9 cellular contexts compared by ENCODE assay signal in genomic region chr2:215979615-215980014, GRCh38. TPM values are rescaled to one million over a fixed set of nuclear protein-coding genes. Genes with fewer than 3 reads are reported as not detected.
DNase-seq lines count a peak whose midpoint lies in the region; ATAC-seq and TF ChIP-seq lines count a peak whose summit lies in the region.
"Had no signal": no experiment of that assay in that cellular context is flagged by ENCODE, and none has a peak within 500 bp of the region (broad histone marks: within the 10 kb centered on the region; RNA-seq: fewer than 3 reads in every experiment).

No MANE protein-coding gene starts in this region.

- no peak overlapping the region for H3K27ac ChIP-seq in adrenal gland

- no peaks in the 10 kb centered on the region for H3K27me3 ChIP-seq in adrenal gland

- TF ChIP-seq POLR2A in adrenal gland (IDR thresholded peaks at IDR 0.05), result no peak

- H3K9me3 ChIP-seq in adrenal gland (replicated peaks in 1 of 3), result no peaks in the 10 kb centered on the region

- H3K4me1 ChIP-seq in adrenal gland (replicated peaks in 1 of 2), result peaks cover 0 to 5% of the 10 kb centered on the region in 2 donors

- H3K36me3 ChIP-seq in adrenal gland (replicated peaks in 1 of 2), result no peaks in the 10 kb centered on the region

- WGBS in adrenal gland, 4 donors, result 61 to 70% (median 67%) methylated on average over 2 of the region's 2 CpGs

- no peak for TF ChIP-seq CTCF in adrenal gland (IDR thresholded peaks at IDR 0.05)

- H3K4me3 ChIP-seq in adrenal gland, result no peak overlapping the region

- intact Hi-C loops in adrenal gland (cut with DNase I), result no loop called here
- intact Hi-C loops in left cardiac atrium (cut with DNase I), result no loop called here

- ATAC-seq in GM18498 (IDR thresholded peaks at IDR 0.05; ENCODE audit: unreplicated experiment), result peak; percentile 46
- peak; percentile 49 for ATAC-seq in GM19452 (IDR thresholded peaks at IDR 0.05; ENCODE audit: unreplicated experiment)
- peak; percentile 38 for ATAC-seq in HG03108 (IDR thresholded peaks at IDR 0.05; ENCODE audit: unreplicated experiment)
- no peak for ATAC-seq in left cardiac atrium

- DNase-seq in amniotic epithelial cell (ENCODE audit: low read depth) (peak; percentile 5), adrenal gland (no peak), kidney tubule cell (ENCODE audit: low spot score) (no peak), NCI-H345 (lab: John Stamatoyannopoulos, UW) (no peak), left cardiac atrium (no peak)
- DNase-seq: NCI-H2107 had no signal

RNA-seq across cellular contexts. Expression of gene MREG, which starts 33.7 kb away (rescaled TPM):
- 10 to 100 TPM in 3 of 8 donors, 1 to 10 TPM in 5; 4.2 to 14.4 (median 6.3) TPM for total RNA-seq in adrenal gland
- 1 to 10 TPM; 3.1 to 6.4 (median 4.3) TPM for polyA plus RNA-seq in adrenal gland
- 1 to 10 TPM; 1.1 to 1.3 TPM for total RNA-seq in left cardiac atrium

Comparison
In these comparisons a context has a peak if more than half of its experiments do, and no peak if none do; other contexts are left out.
1. ATAC-seq: peak in GM18498 (single experiment), GM19452 (single experiment) and HG03108 (single experiment); none in left cardiac atrium (0 of 2).